11 cellular contexts compared by ENCODE assay signal in the genomic region with DNA sequence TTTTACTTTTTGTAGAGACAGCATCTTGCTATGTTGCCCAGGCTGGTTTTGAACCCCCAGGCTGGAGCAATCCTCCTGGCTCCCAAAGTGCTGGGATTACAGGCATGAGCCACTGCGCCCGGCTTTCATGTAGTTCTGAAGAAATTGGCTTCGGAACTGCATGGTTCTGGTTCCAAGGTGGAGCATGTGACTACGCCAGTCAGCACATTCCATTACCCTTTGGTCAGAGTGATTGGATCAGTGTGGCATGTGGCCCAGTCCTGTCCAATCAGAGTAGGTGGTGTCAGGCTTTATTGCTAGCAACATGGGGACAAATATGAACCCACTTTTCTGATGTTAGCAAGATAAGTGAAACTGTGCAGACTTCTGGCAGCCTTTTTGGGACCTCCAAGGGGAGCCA. TPM values are rescaled to one million over a fixed set of nuclear protein-coding genes. Genes with fewer than 3 reads are reported as not detected.
DNase-seq lines count a peak whose midpoint lies in the region; ATAC-seq and TF ChIP-seq lines count a peak whose summit lies in the region.
"Had no signal": no experiment of that assay in that cellular context is flagged by ENCODE, and none has a peak within 500 bp of the region (broad histone marks: within the 10 kb centered on the region; RNA-seq: fewer than 3 reads in every experiment).

No MANE protein-coding gene starts in this region.

- no peaks in the 10 kb centered on the region for H3K9me3 ChIP-seq in gastrocnemius medialis

- H3K4me1 Mint-ChIP-seq in MCF 10A (ENCODE audit: insufficient read depth, unreplicated experiment), result peaks cover 13% of the 10 kb centered on the region
- no peaks in the 10 kb centered on the region for H3K4me1 Mint-ChIP-seq in stimulated activated memory B cell treated with anti-CD40 and anti-IgM and Interleukin-4, amounts not matched to agents 10 μg/mL and 1 μg/mL and 100 μg/mL, for 72 hours

- H3K4me3 Mint-ChIP-seq in MCF 10A (ENCODE audit: unreplicated experiment), result no peak overlapping the region
- H3K4me3 Mint-ChIP-seq in stimulated activated memory B cell treated with anti-CD40 and anti-IgM and Interleukin-4, amounts not matched to agents 10 μg/mL and 1 μg/mL and 100 μg/mL, for 72 hours, result no peak overlapping the region

- no peaks in the 10 kb centered on the region for H3K27me3 Mint-ChIP-seq in MCF 10A (ENCODE audit: insufficient read depth, unreplicated experiment)
- H3K27me3 Mint-ChIP-seq in stimulated activated memory B cell treated with anti-CD40 and anti-IgM and Interleukin-4, amounts not matched to agents 10 μg/mL and 1 μg/mL and 100 μg/mL, for 72 hours, result peaks cover 38% of the 10 kb centered on the region

- no peaks in the 10 kb centered on the region for H3K9me3 Mint-ChIP-seq in MCF 10A (ENCODE audit: unreplicated experiment)
- no peaks in the 10 kb centered on the region for H3K9me3 Mint-ChIP-seq in stimulated activated memory B cell treated with anti-CD40 and anti-IgM and Interleukin-4, amounts not matched to agents 10 μg/mL and 1 μg/mL and 100 μg/mL, for 72 hours

- BruUV-seq in MCF 10A (replicated peaks; lab: Mats Ljungman, UMichigan), result no TSS peak

- ATAC-seq in left ventricle myocardium superior (peak; percentile 63), gastrocnemius medialis (peak in 1 of 2 donors; percentile 13)
- no peak for ATAC-seq in stimulated activated memory B cell treated with anti-CD40 and anti-IgM and Interleukin-4, amounts not matched to agents 10 μg/mL and 1 μg/mL and 100 μg/mL, for 72 hours

- in situ Hi-C loops in gastrocnemius medialis (cut with MboI; ENCODE audit: low sequenced_read_pairs in 4 of 4), result no loop called here

- intact Hi-C loops in MCF 10A (cut with micrococcal nuclease), result no loop called here
- intact Hi-C loops in left ventricle myocardium superior (cut with micrococcal nuclease), result no loop called here
- intact Hi-C loops in gastrocnemius medialis (cut with DNase I; ENCODE audit: low total_unique reads), result no loop called here

- H3K27ac ChIP-seq in gastrocnemius medialis, result peak overlapping the region; percentile 94 to 98 (median 97)

- TF ChIP-seq CTCF in MCF 10A (IDR thresholded peaks at IDR 0.05; ENCODE audit: unreplicated experiment) (no peak), gastrocnemius medialis (IDR thresholded peaks at IDR 0.05 in 4 of 5, conservative IDR thresholded peaks at IDR 0.05 in 1 of 5) (no peak)

- no peak overlapping the region for H3K4me3 ChIP-seq in gastrocnemius medialis

- CTCF ChIA-PET in MCF 10A (lab: Yijun Ruan, JAX), result interaction anchor here (1.1 to 4.1 kb wide), 4 partner anchors 8 to 76 kb away, joined by 4 to 22 read pairs (median 17); no protein-coding TSS in a partner anchor

- no peaks in the 10 kb centered on the region for H3K36me3 ChIP-seq in gastrocnemius medialis

- POLR2A ChIA-PET in MCF 10A (lab: Yijun Ruan, JAX), result interaction anchor here (0.6 to 1.7 kb wide), 5 partner anchors 8 to 368 kb away, joined by 3 to 6 read pairs (median 3); a partner anchor contains a TSS

- TF ChIP-seq POLR2A in gastrocnemius medialis (IDR thresholded peaks at IDR 0.05), result peak in 1 of 2 donors; percentile 12

- H3K4me1 ChIP-seq in gastrocnemius medialis, result peaks cover 79 to 81% of the 10 kb centered on the region in 2 donors

- peak; percentile 92 for DNase-seq in GM04503 (ENCODE audit: low read depth)
- peak; percentile 50 for DNase-seq in MCF 10A (ENCODE audit: unreplicated experiment)
- DNase-seq in left ventricle myocardium superior, result peak; percentile 67
- DNase-seq in gastrocnemius medialis, result peak; percentile 84 to 91
- no peak for DNase-seq in stimulated activated CD4-positive, alpha-beta T cell treated with anti-CD3 and anti-CD28 coated beads, Interleukin-2, amount 100 ng/mL, for 48 hours
- no peak for DNase-seq in Ammon's horn (ENCODE audit: low spot score)
- no peak for DNase-seq in SK-N-DZ (ENCODE audit: low spot score)
- DNase-seq: NCI-H1694, SW 1271 had no signal

- no peaks in the 10 kb centered on the region for H3K36me3 Mint-ChIP-seq in MCF 10A (ENCODE audit: insufficient read depth, unreplicated experiment)
- no peaks in the 10 kb centered on the region for H3K36me3 Mint-ChIP-seq in stimulated activated memory B cell treated with anti-CD40 and anti-IgM and Interleukin-4, amounts not matched to agents 10 μg/mL and 1 μg/mL and 100 μg/mL, for 72 hours

- no peaks in the 10 kb centered on the region for H3K27me3 ChIP-seq in gastrocnemius medialis

- H3K27ac Mint-ChIP-seq in MCF 10A (ENCODE audit: low read depth, unreplicated experiment), result no peak overlapping the region
- H3K27ac Mint-ChIP-seq in stimulated activated memory B cell treated with anti-CD40 and anti-IgM and Interleukin-4, amounts not matched to agents 10 μg/mL and 1 μg/mL and 100 μg/mL, for 72 hours, result no peak overlapping the region

RNA-seq across cellular contexts. Expression of a gene that starts 16.3 kb away (rescaled TPM):
- total RNA-seq in MCF 10A (2022) (0.72 and 1.2 TPM in 2 replicates), left ventricle myocardium superior (29.6 TPM), gastrocnemius medialis (100 to 1,000 TPM; 122 to 266 (median 150) TPM)
- 1.6 and 1.8 TPM in 2 replicates for polyA plus RNA-seq in SK-N-DZ (2014; cell fraction: cytosol; rRNA removed)
- polyA plus RNA-seq in SK-N-DZ (2014; cell fraction: nucleus; rRNA removed), result 1.9 and 3.1 TPM in 2 replicates

RNA-seq across cellular contexts. Expression of a gene that starts 43.3 kb away (rescaled TPM):
- total RNA-seq in MCF 10A (2022) (not detected in 2 replicates), left ventricle myocardium superior (2.3 TPM), gastrocnemius medialis (10 to 100 TPM in 2 of 4 donors, 1 to 10 TPM in 2; 3.6 to 36.1 (median 12.0) TPM)
- polyA plus RNA-seq in SK-N-DZ (2014; cell fraction: cytosol; rRNA removed), result 0.29 TPM in 1 of 2 replicates, not detected in the other
- 0.66 TPM in 1 of 2 replicates, not detected in the other for polyA plus RNA-seq in SK-N-DZ (2014; cell fraction: nucleus; rRNA removed)
- polyA plus RNA-seq: neural cell had no signal

Comparison
In these comparisons a context has a peak if more than half of its experiments do, and no peak if none do; other contexts are left out.
1. DNase-seq: peak in GM04503 (single experiment), MCF 10A (single experiment), left ventricle myocardium superior (single experiment) and gastrocnemius medialis (2 of 2); none in stimulated activated CD4-positive, alpha-beta T cell treated with anti-CD3 and anti-CD28 coated beads, Interleukin-2, amount 100 ng/mL, for 48 hours (0 of 2), Ammon's horn (single experiment) and SK-N-DZ (single experiment).
2. RNA of a gene that starts 16.3 kb away (total RNA-seq): 122 to 266 TPM in gastrocnemius medialis and 29.6 TPM in left ventricle myocardium superior (single experiment); 0.72 to 1.2 TPM in MCF 10A; every median in the first group is over 10 times any median in the second.